8 cellular contexts compared by ENCODE assay signal in genomic region chr21:42010507-42011493, GRCh38. TPM values are rescaled to one million over a fixed set of nuclear protein-coding genes. Genes with fewer than 3 reads are reported as not detected.
A peak's percentile ranks its signal among the peaks of the same experiment; 100 is the strongest.
DNase-seq lines count a peak whose midpoint lies in the region; ATAC-seq and TF ChIP-seq lines count a peak whose summit lies in the region.

No MANE protein-coding gene starts in this region.

- peak overlapping the region; percentile 95 to 96 for H3K27ac Mint-ChIP-seq in activated naive CD4-positive, alpha-beta T cell treated with anti-CD3 and anti-CD28 coated beads, Interleukin-2, amount 50 U/mL, for 72 hours

- intact Hi-C loops in left ventricle myocardium superior (cut with micrococcal nuclease): no loop called here

- ATAC-seq in GM19023 (IDR thresholded peaks at IDR 0.05; ENCODE audit: unreplicated experiment) (peak; percentile 15), HG03103 (IDR thresholded peaks at IDR 0.05; ENCODE audit: low read depth, unreplicated experiment) (peak; percentile 13), left ventricle myocardium superior (peak; percentile 46)
- ATAC-seq in activated naive CD4-positive, alpha-beta T cell treated with anti-CD3 and anti-CD28 coated beads, Interleukin-2, amount 50 U/mL, for 72 hours: peak; percentile 4 to 17

- H3K9me3 Mint-ChIP-seq in activated naive CD4-positive, alpha-beta T cell treated with anti-CD3 and anti-CD28 coated beads, Interleukin-2, amount 50 U/mL, for 72 hours: peaks cover 0 to 10% of the 10 kb centered on the region in 2 donors

- H3K36me3 Mint-ChIP-seq in activated naive CD4-positive, alpha-beta T cell treated with anti-CD3 and anti-CD28 coated beads, Interleukin-2, amount 50 U/mL, for 72 hours: peaks cover 31 to 36% of the 10 kb centered on the region in 2 donors

- TF ChIP-seq CTCF in retinal pigment epithelial cell (conservative IDR thresholded peaks at IDR 0.05; ENCODE audit: low read depth, low read length): no peak

- peak overlapping the region; percentile 25 for H3K4me3 ChIP-seq in retinal pigment epithelial cell (ENCODE audit: low read length)

- DNase-seq in COLO668 (lab: John Stamatoyannopoulos, UW; ENCODE audit: unreplicated experiment): peak; percentile 89
- DNase-seq in NOMO-1 (lab: John Stamatoyannopoulos, UW; ENCODE audit: unreplicated experiment in 2 of 2): peak; percentile 25 to 45
- peak; percentile 38 to 62 for DNase-seq in activated naive CD4-positive, alpha-beta T cell treated with anti-CD3 and anti-CD28 coated beads, Interleukin-2, amount 50 U/mL, for 72 hours (ENCODE audit: low spot score in 2 of 2)
- no peak for DNase-seq in left ventricle myocardium superior
- no peak for DNase-seq in retinal pigment epithelial cell (ENCODE audit: low read depth)
- no peak for DNase-seq in DMS153 (lab: John Stamatoyannopoulos, UW)

RNA-seq across cellular contexts. Expression of gene ZBTB21, which starts 0.6 kb away (rescaled TPM):
- total RNA-seq in activated naive CD4-positive, alpha-beta T cell treated with anti-CD3 and anti-CD28 coated beads, Interleukin-2, amount 50 U/mL, for 72 hours: 10 to 100 TPM; 28.6 to 61.0 TPM
- 6.6 TPM for total RNA-seq in left ventricle myocardium superior

RNA-seq across cellular contexts. Expression of gene C2CD2, which starts 57.0 kb away (rescaled TPM):
- 10 to 100 TPM; 15.8 to 24.7 TPM for total RNA-seq in activated naive CD4-positive, alpha-beta T cell treated with anti-CD3 and anti-CD28 coated beads, Interleukin-2, amount 50 U/mL, for 72 hours
- 5.2 TPM for total RNA-seq in left ventricle myocardium superior

Comparison
In these comparisons a context has a peak if more than half of its experiments do, and no peak if none do; other contexts are left out.
1. DNase-seq: peak in COLO668 (single experiment), NOMO-1 (2 of 2) and activated naive CD4-positive, alpha-beta T cell treated with anti-CD3 and anti-CD28 coated beads, Interleukin-2, amount 50 U/mL, for 72 hours (2 of 2); none in left ventricle myocardium superior (single experiment), retinal pigment epithelial cell (single experiment) and DMS153 (single experiment).
2. Peak in every context shown above with its lines, with median percentiles within 50 percentile points of each other: ATAC-seq.